10 cellular contexts compared by ENCODE assay signal in genomic region chr22:29780781-29781676, GRCh38. TPM values are rescaled to one million over a fixed set of nuclear protein-coding genes. Genes with fewer than 3 reads are reported as not detected.
DNase-seq lines count a peak whose midpoint lies in the region; ATAC-seq and TF ChIP-seq lines count a peak whose summit lies in the region.
"Had no signal": no experiment of that assay in that cellular context is flagged by ENCODE, and none has a peak within 500 bp of the region (broad histone marks: within the 10 kb centered on the region; RNA-seq: fewer than 3 reads in every experiment).

No MANE protein-coding gene starts in this region.

- no peak overlapping the region for H3K27ac ChIP-seq in HCT116 (ENCODE audit: low read depth, low read length)

- BruUV-seq in HCT116 (replicated peaks; lab: Mats Ljungman, UMichigan): no TSS peak

- H3K9ac ChIP-seq in HCT116 (ENCODE audit: low read length) (0 out of 2 replicates have a peak overlapping the region, but pooled peaks have one; percentile 8), skeletal muscle satellite cell (ENCODE audit: low read depth, low read length) (peak overlapping the region; percentile 78)

- no peaks in the 10 kb centered on the region for H3K27me3 Mint-ChIP-seq in activated T-helper 17 cell treated with anti-CD3 and anti-CD28 coated beads, Interleukin-2, amount 50 U/mL, for 72 hours
- H3K27me3 Mint-ChIP-seq: activated naive CD8-positive, alpha-beta T cell had no signal

- in situ Hi-C loops in astrocyte of the cerebellum (cut with HindIII; ENCODE audit: low sequenced_read_pairs): no loop called here

- H3K36me3 Mint-ChIP-seq in activated T-helper 17 cell treated with anti-CD3 and anti-CD28 coated beads, Interleukin-2, amount 50 U/mL, for 72 hours (ENCODE audit: low read depth): no peaks in the 10 kb centered on the region
- H3K36me3 Mint-ChIP-seq: activated naive CD8-positive, alpha-beta T cell had no signal

- H3K4me2 ChIP-seq in HCT116 (ENCODE audit: low read length) (peak overlapping the region; percentile 43), skeletal muscle satellite cell (ENCODE audit: low read length) (peak overlapping the region; percentile 62)

- H3K4me3 Mint-ChIP-seq in activated T-helper 17 cell treated with anti-CD3 and anti-CD28 coated beads, Interleukin-2, amount 50 U/mL, for 72 hours: no peak overlapping the region
- H3K4me3 Mint-ChIP-seq: activated naive CD8-positive, alpha-beta T cell had no signal

- H4K20me1 ChIP-seq in HCT116 (ENCODE audit: insufficient read depth): no peaks in the 10 kb centered on the region

- no peaks in the 10 kb centered on the region for H3K27me3 ChIP-seq in HCT116 (ENCODE audit: insufficient read depth, low read length)
- no peaks in the 10 kb centered on the region for H3K27me3 ChIP-seq in skeletal muscle satellite cell (ENCODE audit: control insufficient read depth, insufficient read depth, low read length)

- no peaks in the 10 kb centered on the region for H3K4me1 Mint-ChIP-seq in activated T-helper 17 cell treated with anti-CD3 and anti-CD28 coated beads, Interleukin-2, amount 50 U/mL, for 72 hours

- peaks cover 11 to 38% of the 10 kb centered on the region in 2 experiments for H3K4me1 ChIP-seq in HCT116 (ENCODE audit: control insufficient read depth in 1 of 2, insufficient read depth in 2 of 2, low read length in 2 of 2)
- peaks cover 53% of the 10 kb centered on the region for H3K4me1 ChIP-seq in skeletal muscle satellite cell (ENCODE audit: control insufficient read depth, insufficient read depth, low read length)

- CTCF ChIA-PET in HCT116 (lab: Charles Lee): interaction anchor here (0.7 kb wide), 1 partner anchor 8 kb away, joined by 3 read pairs; no protein-coding TSS in a partner anchor

- H3K36me3 ChIP-seq in HCT116 (ENCODE audit: control insufficient read depth in 1 of 2, insufficient read depth in 2 of 2, low read length in 2 of 2) (no peaks in the 10 kb centered on the region), skeletal muscle satellite cell (ENCODE audit: insufficient read depth, low read length) (no peaks in the 10 kb centered on the region)

- TF ChIP-seq RAD21 in HCT116 (IDR thresholded peaks at IDR 0.05; ENCODE audit: low read depth): no peak

- H3K4me3 ChIP-seq in HCT116 (replicated peaks in 1 of 2; ENCODE audit: low read depth in 1 of 2, low read length in 2 of 2) (no peak overlapping the region), astrocyte of the cerebellum (ENCODE audit: low read depth, low read length) (no peak overlapping the region), skeletal muscle satellite cell (ENCODE audit: low read length) (no peak overlapping the region)

- intact Hi-C loops in HCT116 (cut with micrococcal nuclease): no loop called here

- TF ChIP-seq CTCF in HCT116 (IDR thresholded peaks at IDR 0.05 in 2 of 3, conservative IDR thresholded peaks at IDR 0.05 in 1 of 3; ENCODE audit: borderline replicate concordance in 1 of 3, insufficient read depth in 1 of 3, low read depth in 2 of 3, low read length in 2 of 3) (no peak), astrocyte of the cerebellum (IDR thresholded peaks at IDR 0.05; ENCODE audit: low read depth, low read length, missing control alignments) (no peak)

- H3K9me3 Mint-ChIP-seq in activated T-helper 17 cell treated with anti-CD3 and anti-CD28 coated beads, Interleukin-2, amount 50 U/mL, for 72 hours: no peaks in the 10 kb centered on the region

- no peak overlapping the region for H2AFZ ChIP-seq in HCT116 (ENCODE audit: low read depth, low read length, poor library complexity, severe bottlenecking)

- TF ChIP-seq POLR2A in HCT116 (IDR thresholded peaks at IDR 0.05; ENCODE audit: borderline replicate concordance, extremely low read depth, insufficient read depth, insufficient read length): no peak

- ATAC-seq in HCT116 (peak; percentile 37), HG02970 (IDR thresholded peaks at IDR 0.05; ENCODE audit: low FRiP score, unreplicated experiment) (no peak)
- no peak for ATAC-seq in activated T-helper 17 cell treated with anti-CD3 and anti-CD28 coated beads, Interleukin-2, amount 50 U/mL, for 72 hours (replicated peaks)

- DNase-seq in HCT116 (ENCODE audit: low read depth, low spot score) (no peak), astrocyte of the cerebellum (ENCODE audit: low read depth) (peak; percentile 85), hepatic stellate cell (ENCODE audit: low spot score) (peak; percentile 86), NCI-H2227 (lab: John Stamatoyannopoulos, UW; ENCODE audit: unreplicated experiment) (no peak), NCI-H2196 treated with DMSO at 0.1 percent for 48 hours (lab: John Stamatoyannopoulos, UW; ENCODE audit: unreplicated experiment) (no peak)
- DNase-seq: NCI-H187 treated with DMSO at 0.1 percent for 48 hours had no signal

- POLR2A ChIA-PET in HCT116 (lab: Charles Lee): interaction anchor here (0.7 kb wide), 1 partner anchor 11 kb away, joined by 3 read pairs; no protein-coding TSS in a partner anchor

- H3K27ac Mint-ChIP-seq in activated T-helper 17 cell treated with anti-CD3 and anti-CD28 coated beads, Interleukin-2, amount 50 U/mL, for 72 hours: no peak overlapping the region
- H3K27ac Mint-ChIP-seq: activated naive CD8-positive, alpha-beta T cell had no signal

- RAD21 ChIA-PET in HCT116 (lab: Charles Lee; ENCODE audit: low non-redundant PET in 1 of 2, low total read pairs in 2 of 2, uncharacterized antibody in 2 of 2, unreplicated experiment in 2 of 2): no interaction called here

- no peaks in the 10 kb centered on the region for H3K9me2 ChIP-seq in HCT116 (ENCODE audit: insufficient read depth)

- no peaks in the 10 kb centered on the region for H3K9me3 ChIP-seq in HCT116 (ENCODE audit: control insufficient read depth in 1 of 2, insufficient read depth in 1 of 2, low read depth in 1 of 2, low read length in 2 of 2)
- H3K9me3 ChIP-seq in skeletal muscle satellite cell (replicated peaks; ENCODE audit: low read length): no peaks in the 10 kb centered on the region

- H3K79me2 ChIP-seq in HCT116 (ENCODE audit: insufficient read depth, low read length): no peaks in the 10 kb centered on the region

TF ChIP-seq in HCT116, 20 proteins besides CTCF, POLR2A, EP300 and RAD21:
- TF ChIP-seq ZBTB33 (IDR thresholded peaks at IDR 0.05; ENCODE audit: extremely low read depth, insufficient replicate concordance, low read length): no peak
- TF ChIP-seq EGR1 (IDR thresholded peaks at IDR 0.05; ENCODE audit: low read depth): no peak
- TF ChIP-seq FOSL1 (IDR thresholded peaks at IDR 0.05; ENCODE audit: low read depth): no peak
- no peak for TF ChIP-seq ATF3 (IDR thresholded peaks at IDR 0.05)
- TF ChIP-seq TCF7L2 (IDR thresholded peaks at IDR 0.05; ENCODE audit: borderline replicate concordance, extremely low read depth, insufficient read depth, insufficient read length): no peak
- no peak for TF ChIP-seq EZH2 (IDR thresholded peaks at IDR 0.05)

RNA-seq across cellular contexts. Expression of gene UQCR10, which starts 13.9 kb away (rescaled TPM):
- 119 TPM for total RNA-seq in HCT116 (2021; ENCODE audit: unreplicated experiment)
- 184 and 198 TPM in 2 replicates for polyA plus RNA-seq in HCT116 (2012)
- total RNA-seq in skeletal muscle satellite cell (2012; rRNA removed): 73.8 and 81.3 TPM in 2 replicates
- 100 to 1,000 TPM in 1 of 2 donors, 10 to 100 TPM in 1; 62.8 to 106 TPM for total RNA-seq in activated T-helper 17 cell treated with anti-CD3 and anti-CD28 coated beads, Interleukin-2, amount 50 U/mL, for 72 hours

RNA-seq across cellular contexts. Expression of gene ZMAT5, which starts 14.2 kb away (rescaled TPM):
- total RNA-seq in HCT116 (2021; ENCODE audit: unreplicated experiment): 16.0 TPM
- 18.2 and 20.0 TPM in 2 replicates for polyA plus RNA-seq in HCT116 (2012)
- total RNA-seq in skeletal muscle satellite cell (2012; rRNA removed): 18.8 and 24.2 TPM in 2 replicates
- total RNA-seq in activated T-helper 17 cell treated with anti-CD3 and anti-CD28 coated beads, Interleukin-2, amount 50 U/mL, for 72 hours: 10 to 100 TPM; 17.8 to 29.7 TPM

RNA-seq across cellular contexts. Expression of gene ASCC2, which starts 57.0 kb away (rescaled TPM):
- 68.6 TPM for total RNA-seq in HCT116 (2021; ENCODE audit: unreplicated experiment)
- 61.7 and 63.2 TPM in 2 replicates for polyA plus RNA-seq in HCT116 (2012)
- total RNA-seq in skeletal muscle satellite cell (2012; rRNA removed): 29.9 and 38.4 TPM in 2 replicates
- total RNA-seq in activated T-helper 17 cell treated with anti-CD3 and anti-CD28 coated beads, Interleukin-2, amount 50 U/mL, for 72 hours: 10 to 100 TPM; 62.0 to 79.4 TPM

Comparison
In these comparisons a context has a peak if more than half of its experiments do, and no peak if none do; other contexts are left out.
1. DNase-seq: peak in astrocyte of the cerebellum (single experiment) and hepatic stellate cell (single experiment); none in HCT116 (single experiment), NCI-H2227 (single experiment) and NCI-H2196 treated with DMSO at 0.1 percent for 48 hours (single experiment).